ENCODE assay signal across 1 cellular context in the genomic region with DNA sequence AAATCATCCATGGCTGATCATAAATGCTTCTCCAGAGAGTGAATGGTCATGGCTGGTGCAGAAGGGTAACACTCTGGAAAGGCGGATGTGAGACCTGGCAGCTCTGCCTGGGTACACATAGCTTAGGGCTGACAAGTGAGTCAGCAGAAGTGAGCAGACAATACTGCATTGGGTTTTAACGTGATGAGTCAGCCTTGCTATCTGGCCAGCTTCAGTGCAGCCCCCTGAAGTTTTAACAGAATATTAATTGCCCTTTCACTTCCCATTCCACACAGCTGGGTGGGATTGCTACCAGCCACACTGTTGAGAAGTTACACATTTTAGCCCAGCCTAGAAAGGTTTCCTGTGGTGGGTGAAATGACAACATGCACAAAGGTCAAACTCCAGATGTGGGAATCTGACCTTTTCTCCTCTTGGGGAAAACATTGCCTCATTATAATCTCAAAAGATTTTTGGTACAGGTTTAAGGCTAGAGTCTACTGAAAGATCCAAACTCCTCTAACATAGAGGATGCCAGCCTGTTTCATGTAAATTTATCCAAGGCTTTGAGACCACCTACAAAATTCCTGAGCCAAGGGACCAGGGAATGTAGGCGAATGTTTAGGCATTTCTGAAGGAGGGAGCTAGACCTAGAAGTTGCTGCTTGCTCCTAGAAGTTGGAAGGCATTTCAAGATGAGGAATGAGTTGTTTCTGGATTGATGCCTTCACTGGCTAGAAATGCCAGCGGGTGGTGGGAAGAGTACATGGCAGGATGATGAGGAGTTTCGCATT.
A peak's percentile ranks its signal among the peaks of the same experiment; 100 is the strongest.
TF ChIP-seq lines count a peak whose summit lies in the region.

No MANE protein-coding gene starts in this region.

TF ChIP-seq in K562, 482 proteins besides CTCF, POLR2A, EP300 and RAD21 (continued from another document and continues in another):
- no peak for TF ChIP-seq CBX2 (IDR thresholded peaks at IDR 0.05; ENCODE audit: insufficient read depth, low read length, poor library complexity, severe bottlenecking)
- TF ChIP-seq, protein P1, sequence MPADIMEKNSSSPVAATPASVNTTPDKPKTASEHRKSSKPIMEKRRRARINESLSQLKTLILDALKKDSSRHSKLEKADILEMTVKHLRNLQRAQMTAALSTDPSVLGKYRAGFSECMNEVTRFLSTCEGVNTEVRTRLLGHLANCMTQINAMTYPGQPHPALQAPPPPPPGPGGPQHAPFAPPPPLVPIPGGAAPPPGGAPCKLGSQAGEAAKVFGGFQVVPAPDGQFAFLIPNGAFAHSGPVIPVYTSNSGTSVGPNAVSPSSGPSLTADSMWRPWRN (IDR thresholded peaks at IDR 0.05; ENCODE audit: low read depth): no peak
- TF ChIP-seq MCM3 (IDR thresholded peaks at IDR 0.05): no peak
- TF ChIP-seq POLR2H (tag; IDR thresholded peaks at IDR 0.05; ENCODE audit: low read depth): no peak; the same call in 1 of the 2 replicates
- TF ChIP-seq, protein P2, sequence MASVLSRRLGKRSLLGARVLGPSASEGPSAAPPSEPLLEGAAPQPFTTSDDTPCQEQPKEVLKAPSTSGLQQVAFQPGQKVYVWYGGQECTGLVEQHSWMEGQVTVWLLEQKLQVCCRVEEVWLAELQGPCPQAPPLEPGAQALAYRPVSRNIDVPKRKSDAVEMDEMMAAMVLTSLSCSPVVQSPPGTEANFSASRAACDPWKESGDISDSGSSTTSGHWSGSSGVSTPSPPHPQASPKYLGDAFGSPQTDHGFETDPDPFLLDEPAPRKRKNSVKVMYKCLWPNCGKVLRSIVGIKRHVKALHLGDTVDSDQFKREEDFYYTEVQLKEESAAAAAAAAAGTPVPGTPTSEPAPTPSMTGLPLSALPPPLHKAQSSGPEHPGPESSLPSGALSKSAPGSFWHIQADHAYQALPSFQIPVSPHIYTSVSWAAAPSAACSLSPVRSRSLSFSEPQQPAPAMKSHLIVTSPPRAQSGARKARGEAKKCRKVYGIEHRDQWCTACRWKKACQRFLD (CRISPR knock-in tag; IDR thresholded peaks at IDR 0.05): peak; percentile 91; the same call in 1 of the 2 replicates
- TF ChIP-seq CBX3 (IDR thresholded peaks at IDR 0.05; ENCODE audit: borderline replicate concordance in 1 of 2, low read length in 2 of 2): no peak
- TF ChIP-seq PCBP2 (IDR thresholded peaks at IDR 0.05; ENCODE audit: low read depth, low read length, poor library complexity, severe bottlenecking): no peak
- TF ChIP-seq, protein P3, sequence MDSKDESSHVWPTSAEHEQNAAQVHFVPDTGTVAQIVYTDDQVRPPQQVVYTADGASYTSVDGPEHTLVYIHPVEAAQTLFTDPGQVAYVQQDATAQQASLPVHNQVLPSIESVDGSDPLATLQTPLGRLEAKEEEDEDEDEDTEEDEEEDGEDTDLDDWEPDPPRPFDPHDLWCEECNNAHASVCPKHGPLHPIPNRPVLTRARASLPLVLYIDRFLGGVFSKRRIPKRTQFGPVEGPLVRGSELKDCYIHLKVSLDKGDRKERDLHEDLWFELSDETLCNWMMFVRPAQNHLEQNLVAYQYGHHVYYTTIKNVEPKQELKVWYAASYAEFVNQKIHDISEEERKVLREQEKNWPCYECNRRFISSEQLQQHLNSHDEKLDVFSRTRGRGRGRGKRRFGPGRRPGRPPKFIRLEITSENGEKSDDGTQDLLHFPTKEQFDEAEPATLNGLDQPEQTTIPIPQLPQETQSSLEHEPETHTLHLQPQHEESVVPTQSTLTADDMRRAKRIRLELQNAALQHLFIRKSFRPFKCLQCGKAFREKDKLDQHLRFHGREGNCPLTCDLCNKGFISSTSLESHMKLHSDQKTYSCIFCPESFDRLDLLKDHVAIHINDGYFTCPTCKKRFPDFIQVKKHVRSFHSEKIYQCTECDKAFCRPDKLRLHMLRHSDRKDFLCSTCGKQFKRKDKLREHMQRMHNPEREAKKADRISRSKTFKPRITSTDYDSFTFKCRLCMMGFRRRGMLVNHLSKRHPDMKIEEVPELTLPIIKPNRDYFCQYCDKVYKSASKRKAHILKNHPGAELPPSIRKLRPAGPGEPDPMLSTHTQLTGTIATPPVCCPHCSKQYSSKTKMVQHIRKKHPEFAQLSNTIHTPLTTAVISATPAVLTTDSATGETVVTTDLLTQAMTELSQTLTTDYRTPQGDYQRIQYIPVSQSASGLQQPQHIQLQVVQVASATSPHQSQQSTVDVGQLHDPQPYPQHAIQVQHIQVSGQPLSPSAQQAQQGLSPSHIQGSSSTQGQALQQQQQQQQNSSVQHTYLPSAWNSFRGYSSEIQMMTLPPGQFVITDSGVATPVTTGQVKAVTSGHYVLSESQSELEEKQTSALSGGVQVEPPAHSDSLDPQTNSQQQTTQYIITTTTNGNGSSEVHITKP (IDR thresholded peaks at IDR 0.05; ENCODE audit: partially characterized antibody): no peak
- no peak for TF ChIP-seq ZSCAN32 (CRISPR knock-in tag; IDR thresholded peaks at IDR 0.05)
- TF ChIP-seq ZKSCAN8 (CRISPR knock-in tag; IDR thresholded peaks at IDR 0.05): no peak
- TF ChIP-seq, protein P4, sequence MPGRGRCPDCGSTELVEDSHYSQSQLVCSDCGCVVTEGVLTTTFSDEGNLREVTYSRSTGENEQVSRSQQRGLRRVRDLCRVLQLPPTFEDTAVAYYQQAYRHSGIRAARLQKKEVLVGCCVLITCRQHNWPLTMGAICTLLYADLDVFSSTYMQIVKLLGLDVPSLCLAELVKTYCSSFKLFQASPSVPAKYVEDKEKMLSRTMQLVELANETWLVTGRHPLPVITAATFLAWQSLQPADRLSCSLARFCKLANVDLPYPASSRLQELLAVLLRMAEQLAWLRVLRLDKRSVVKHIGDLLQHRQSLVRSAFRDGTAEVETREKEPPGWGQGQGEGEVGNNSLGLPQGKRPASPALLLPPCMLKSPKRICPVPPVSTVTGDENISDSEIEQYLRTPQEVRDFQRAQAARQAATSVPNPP (IDR thresholded peaks at IDR 0.05; ENCODE audit: borderline replicate concordance, insufficient read depth, insufficient read length): no peak
- no peak for TF ChIP-seq HLTF (IDR thresholded peaks at IDR 0.05)
- peak; percentile 98 for TF ChIP-seq DPF2 (IDR thresholded peaks at IDR 0.05)
- TF ChIP-seq SIN3A (IDR thresholded peaks at IDR 0.05; ENCODE audit: borderline replicate concordance in 2 of 2, control insufficient read depth in 1 of 2, low read depth in 2 of 2, low read length in 2 of 2): no peak
- TF ChIP-seq, protein P5, sequence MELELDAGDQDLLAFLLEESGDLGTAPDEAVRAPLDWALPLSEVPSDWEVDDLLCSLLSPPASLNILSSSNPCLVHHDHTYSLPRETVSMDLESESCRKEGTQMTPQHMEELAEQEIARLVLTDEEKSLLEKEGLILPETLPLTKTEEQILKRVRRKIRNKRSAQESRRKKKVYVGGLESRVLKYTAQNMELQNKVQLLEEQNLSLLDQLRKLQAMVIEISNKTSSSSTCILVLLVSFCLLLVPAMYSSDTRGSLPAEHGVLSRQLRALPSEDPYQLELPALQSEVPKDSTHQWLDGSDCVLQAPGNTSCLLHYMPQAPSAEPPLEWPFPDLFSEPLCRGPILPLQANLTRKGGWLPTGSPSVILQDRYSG (tag; conservative IDR thresholded peaks at IDR 0.05; ENCODE audit: low read depth): peak; percentile 91
- no peak for TF ChIP-seq RFX1 (IDR thresholded peaks at IDR 0.05)
- TF ChIP-seq POU5F1 (IDR thresholded peaks at IDR 0.05; ENCODE audit: borderline replicate concordance, low read depth, low read length, partially characterized antibody): no peak
- TF ChIP-seq SIRT6 (IDR thresholded peaks at IDR 0.05; ENCODE audit: low read depth, low read length): no peak
- no peak for TF ChIP-seq ZNF143 (CRISPR knock-in tag; IDR thresholded peaks at IDR 0.05)
- peak; percentile 81 for TF ChIP-seq ATF7 (IDR thresholded peaks at IDR 0.05)
- TF ChIP-seq BRD4 (IDR thresholded peaks at IDR 0.05): no peak
- TF ChIP-seq XRCC4 (IDR thresholded peaks at IDR 0.05; ENCODE audit: extremely low read depth, insufficient read depth, insufficient read length): no peak
- peak; percentile 64; the same call in 1 of the 2 replicates for TF ChIP-seq NBN (IDR thresholded peaks at IDR 0.05; ENCODE audit: low read depth)
- peak; percentile 79 for TF ChIP-seq NR2C1 (IDR thresholded peaks at IDR 0.05)
- TF ChIP-seq NR2C1 (tag; IDR thresholded peaks at IDR 0.05): peak; percentile 90
- TF ChIP-seq, protein P6, sequence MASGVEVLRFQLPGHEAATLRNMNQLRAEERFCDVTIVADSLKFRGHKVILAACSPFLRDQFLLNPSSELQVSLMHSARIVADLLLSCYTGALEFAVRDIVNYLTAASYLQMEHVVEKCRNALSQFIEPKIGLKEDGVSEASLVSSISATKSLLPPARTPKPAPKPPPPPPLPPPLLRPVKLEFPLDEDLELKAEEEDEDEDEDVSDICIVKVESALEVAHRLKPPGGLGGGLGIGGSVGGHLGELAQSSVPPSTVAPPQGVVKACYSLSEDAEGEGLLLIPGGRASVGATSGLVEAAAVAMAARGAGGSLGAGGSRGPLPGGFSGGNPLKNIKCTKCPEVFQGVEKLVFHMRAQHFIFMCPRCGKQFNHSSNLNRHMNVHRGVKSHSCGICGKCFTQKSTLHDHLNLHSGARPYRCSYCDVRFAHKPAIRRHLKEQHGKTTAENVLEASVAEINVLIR (CRISPR knock-in tag; IDR thresholded peaks at IDR 0.05): peak; percentile 16; the same call in 1 of the 2 replicates
- TF ChIP-seq ZNF347 (CRISPR knock-in tag; IDR thresholded peaks at IDR 0.05; ENCODE audit: low read depth): no peak
- no peak for TF ChIP-seq HCFC1 (IDR thresholded peaks at IDR 0.05; ENCODE audit: low read depth, low read length)
- 0 out of 2 replicates have a peak, but pooled peaks have one; percentile 40 for TF ChIP-seq KHSRP (IDR thresholded peaks at IDR 0.05)
- no peak for TF ChIP-seq NR2C2 (CRISPR knock-in tag; IDR thresholded peaks at IDR 0.05)
- peak; percentile 89 for TF ChIP-seq NR2C2 (tag; IDR thresholded peaks at IDR 0.05)
- 0 out of 2 replicates have a peak, but pooled peaks have one; percentile 74 for TF ChIP-seq STAT5A (IDR thresholded peaks at IDR 0.05; ENCODE audit: borderline replicate concordance, low read length)
- TF ChIP-seq, protein P7, sequence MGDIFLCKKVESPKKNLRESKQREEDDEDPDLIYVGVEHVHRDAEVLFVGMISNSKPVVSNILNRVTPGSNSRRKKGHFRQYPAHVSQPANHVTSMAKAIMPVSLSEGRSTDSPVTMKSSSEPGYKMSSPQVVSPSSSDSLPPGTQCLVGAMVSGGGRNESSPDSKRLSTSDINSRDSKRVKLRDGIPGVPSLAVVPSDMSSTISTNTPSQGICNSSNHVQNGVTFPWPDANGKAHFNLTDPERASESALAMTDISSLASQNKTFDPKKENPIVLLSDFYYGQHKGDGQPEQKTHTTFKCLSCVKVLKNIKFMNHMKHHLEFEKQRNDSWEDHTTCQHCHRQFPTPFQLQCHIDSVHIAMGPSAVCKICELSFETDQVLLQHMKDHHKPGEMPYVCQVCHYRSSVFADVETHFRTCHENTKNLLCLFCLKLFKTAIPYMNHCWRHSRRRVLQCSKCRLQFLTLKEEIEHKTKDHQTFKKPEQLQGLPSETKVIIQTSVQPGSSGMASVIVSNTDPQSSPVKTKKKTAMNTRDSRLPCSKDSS (IDR thresholded peaks at IDR 0.05; ENCODE audit: low read depth, partially characterized antibody): no peak
- no peak for TF ChIP-seq SREBF2 (CRISPR knock-in tag; IDR thresholded peaks at IDR 0.05)
- TF ChIP-seq PHF21A (IDR thresholded peaks at IDR 0.05; ENCODE audit: borderline replicate concordance, low read depth): no peak
- peak; percentile 87 for TF ChIP-seq ZNF589 (CRISPR knock-in tag; IDR thresholded peaks at IDR 0.05; ENCODE audit: low read depth)
- TF ChIP-seq, protein P8, sequence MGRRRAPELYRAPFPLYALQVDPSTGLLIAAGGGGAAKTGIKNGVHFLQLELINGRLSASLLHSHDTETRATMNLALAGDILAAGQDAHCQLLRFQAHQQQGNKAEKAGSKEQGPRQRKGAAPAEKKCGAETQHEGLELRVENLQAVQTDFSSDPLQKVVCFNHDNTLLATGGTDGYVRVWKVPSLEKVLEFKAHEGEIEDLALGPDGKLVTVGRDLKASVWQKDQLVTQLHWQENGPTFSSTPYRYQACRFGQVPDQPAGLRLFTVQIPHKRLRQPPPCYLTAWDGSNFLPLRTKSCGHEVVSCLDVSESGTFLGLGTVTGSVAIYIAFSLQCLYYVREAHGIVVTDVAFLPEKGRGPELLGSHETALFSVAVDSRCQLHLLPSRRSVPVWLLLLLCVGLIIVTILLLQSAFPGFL (CRISPR knock-in tag; IDR thresholded peaks at IDR 0.05): no peak
- no peak for TF ChIP-seq BHLHE40 (IDR thresholded peaks at IDR 0.05; ENCODE audit: low read length)
- peak; percentile 60 for TF ChIP-seq ZNF197 (CRISPR knock-in tag; IDR thresholded peaks at IDR 0.05; ENCODE audit: low read depth)
- peak; percentile 97 for TF ChIP-seq FOSL1 (tag; conservative IDR thresholded peaks at IDR 0.05)
- no peak for TF ChIP-seq ZFP30 (CRISPR knock-in tag; IDR thresholded peaks at IDR 0.05; ENCODE audit: borderline replicate concordance)
- TF ChIP-seq PTTG1 (tag; IDR thresholded peaks at IDR 0.05; ENCODE audit: low read depth): 0 out of 2 replicates have a peak, but pooled peaks have one; percentile 12
- TF ChIP-seq MEF2D (tag; conservative IDR thresholded peaks at IDR 0.05; ENCODE audit: low read depth): peak; percentile 68
- TF ChIP-seq HDGF (IDR thresholded peaks at IDR 0.05): no peak
- no peak for TF ChIP-seq SRF (CRISPR knock-in tag; IDR thresholded peaks at IDR 0.05)
- TF ChIP-seq, protein P9, sequence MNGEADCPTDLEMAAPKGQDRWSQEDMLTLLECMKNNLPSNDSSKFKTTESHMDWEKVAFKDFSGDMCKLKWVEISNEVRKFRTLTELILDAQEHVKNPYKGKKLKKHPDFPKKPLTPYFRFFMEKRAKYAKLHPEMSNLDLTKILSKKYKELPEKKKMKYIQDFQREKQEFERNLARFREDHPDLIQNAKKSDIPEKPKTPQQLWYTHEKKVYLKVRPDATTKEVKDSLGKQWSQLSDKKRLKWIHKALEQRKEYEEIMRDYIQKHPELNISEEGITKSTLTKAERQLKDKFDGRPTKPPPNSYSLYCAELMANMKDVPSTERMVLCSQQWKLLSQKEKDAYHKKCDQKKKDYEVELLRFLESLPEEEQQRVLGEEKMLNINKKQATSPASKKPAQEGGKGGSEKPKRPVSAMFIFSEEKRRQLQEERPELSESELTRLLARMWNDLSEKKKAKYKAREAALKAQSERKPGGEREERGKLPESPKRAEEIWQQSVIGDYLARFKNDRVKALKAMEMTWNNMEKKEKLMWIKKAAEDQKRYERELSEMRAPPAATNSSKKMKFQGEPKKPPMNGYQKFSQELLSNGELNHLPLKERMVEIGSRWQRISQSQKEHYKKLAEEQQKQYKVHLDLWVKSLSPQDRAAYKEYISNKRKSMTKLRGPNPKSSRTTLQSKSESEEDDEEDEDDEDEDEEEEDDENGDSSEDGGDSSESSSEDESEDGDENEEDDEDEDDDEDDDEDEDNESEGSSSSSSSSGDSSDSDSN (IDR thresholded peaks at IDR 0.05; ENCODE audit: borderline replicate concordance in 1 of 2, low read depth in 2 of 2, low read length in 2 of 2): no peak
- TF ChIP-seq, protein P10, sequence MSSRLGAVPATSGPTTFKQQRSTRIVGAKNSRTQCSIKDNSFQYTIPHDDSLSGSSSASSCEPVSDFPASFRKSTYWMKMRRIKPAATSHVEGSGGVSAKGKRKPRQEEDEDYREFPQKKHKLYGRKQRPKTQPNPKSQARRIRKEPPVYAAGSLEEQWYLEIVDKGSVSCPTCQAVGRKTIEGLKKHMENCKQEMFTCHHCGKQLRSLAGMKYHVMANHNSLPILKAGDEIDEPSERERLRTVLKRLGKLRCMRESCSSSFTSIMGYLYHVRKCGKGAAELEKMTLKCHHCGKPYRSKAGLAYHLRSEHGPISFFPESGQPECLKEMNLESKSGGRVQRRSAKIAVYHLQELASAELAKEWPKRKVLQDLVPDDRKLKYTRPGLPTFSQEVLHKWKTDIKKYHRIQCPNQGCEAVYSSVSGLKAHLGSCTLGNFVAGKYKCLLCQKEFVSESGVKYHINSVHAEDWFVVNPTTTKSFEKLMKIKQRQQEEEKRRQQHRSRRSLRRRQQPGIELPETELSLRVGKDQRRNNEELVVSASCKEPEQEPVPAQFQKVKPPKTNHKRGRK (tag; IDR thresholded peaks at IDR 0.05): no peak
